In genomic region chr3:122514123-122515019, GRCh38 we compare ENCODE assay signal across 8 cellular contexts. TPM values are rescaled to one million over a fixed set of nuclear protein-coding genes. Genes with fewer than 3 reads are reported as not detected.
DNase-seq lines count a peak whose midpoint lies in the region; ATAC-seq, FAIRE-seq and TF ChIP-seq lines count a peak whose summit lies in the region.

Gene KPNA1 (minus strand): TSS chr3:122514939. CDS start chr3:122496565, 18,374 bp downstream.

- H3K79me1 ChIP-seq in H1 (ENCODE audit: low read depth, low read length): peaks cover 2% of the 10 kb centered on the region; the same call in 1 of the 2 replicates
- H3K79me1 ChIP-seq in mesendoderm (ENCODE audit: low read length): no peaks in the 10 kb centered on the region

- H2BK5ac ChIP-seq in H1 (ENCODE audit: low read depth, low read length): peak within 1 kb of the TSS; percentile 80; the same call in 1 of the 2 replicates
- H2BK5ac ChIP-seq in mesendoderm (ENCODE audit: low read length): peak within 1 kb of the TSS; percentile 90

- H3K23me2 ChIP-seq in H1 (ENCODE audit: low read depth, low read length): peaks cover 7% of the 10 kb centered on the region

- H3K9me3 Mint-ChIP-seq in activated CD8-positive, alpha-beta memory T cell treated with anti-CD3 and anti-CD28 coated beads, Interleukin-2, amount 10 ng/mL, durations not matched to agents 7 days and 5 days (ENCODE audit: low read depth): no peaks in the 10 kb centered on the region

- CTCF ChIA-PET in activated CD8-positive, alpha-beta memory T cell treated with anti-CD3 and anti-CD28 coated beads, Interleukin-2, amount 10 ng/mL, durations not matched to agents 7 days and 5 days (lab: Charles Lee): interaction anchor here (0.7 to 1.6 kb wide), 8 partner anchors 13 to 166 kb away, joined by 3 to 6 read pairs (median 4); partner anchors contain the start of genes FAM162A, PARP14 and WDR5B
- CTCF ChIA-PET in H1 (lab: Charles Lee; ENCODE audit: partially characterized antibody): interaction anchor here (0.6 to 1.2 kb wide), 6 partner anchors 12 to 164 kb away, joined by 3 to 4 read pairs (median 3); no protein-coding TSS in a partner anchor

- H3K4me1 ChIP-seq in NT2/D1 (ENCODE audit: insufficient read depth, insufficient read length): peaks cover 1% of the 10 kb centered on the region
- peaks cover 0 to 10% (median 2%) of the 10 kb centered on the region in 4 experiments; a peak in 5 of 7 replicates for H3K4me1 ChIP-seq in H1 (replicated peaks in 1 of 4; ENCODE audit: control insufficient read depth in 3 of 4, insufficient read depth in 4 of 4, low read length in 3 of 4)
- no peaks in the 10 kb centered on the region for H3K4me1 ChIP-seq in mesendoderm (ENCODE audit: control insufficient read depth, low read depth, low read length)

- H3K27ac ChIP-seq in H1 (ENCODE audit: low read depth, low read length): peak within 1 kb of the TSS; percentile 66
- peak within 1 kb of the TSS; percentile 99 for H3K27ac ChIP-seq in mesendoderm (ENCODE audit: low read depth, low read length)

- H3K36me3 ChIP-seq in NT2/D1 (ENCODE audit: insufficient read depth, insufficient read length, low read length) (peaks cover 8% of the 10 kb centered on the region), H1 (ENCODE audit: control insufficient read depth in 2 of 4, insufficient read depth in 4 of 4, low read length in 3 of 4) (no peaks in the 10 kb centered on the region), mesendoderm (ENCODE audit: control insufficient read depth, insufficient read depth, low read length) (no peaks in the 10 kb centered on the region)

- peak within 1 kb of the TSS; percentile 62; the same call in 1 of the 2 replicates for H3K18ac ChIP-seq in H1 (ENCODE audit: extremely low read depth, low read length)
- peak within 1 kb of the TSS; percentile 97 for H3K18ac ChIP-seq in mesendoderm (ENCODE audit: low read length)

- peaks cover 5 to 13% of the 10 kb centered on the region in 2 experiments for H4K20me1 ChIP-seq in H1 (replicated peaks in 1 of 2; ENCODE audit: control insufficient read depth in 1 of 2, insufficient read depth in 2 of 2, low read length in 2 of 2)

- H3K14ac ChIP-seq in H1 (ENCODE audit: insufficient read length): no peak within 1 kb of the TSS

- 1% methylated on average over 68 of the region's 109 CpGs; no CpG with 5 or more reads in 1 of the 2 experiments for WGBS in H1 (ENCODE audit: extremely low coverage in 1 of 2, insufficient coverage in 1 of 2, insufficient read length in 1 of 2, insufficient replicate concordance in 2 of 2, low coverage in 1 of 2, low lambda C conversion rate in 2 of 2, missing lambda C conversion rate in 1 of 2), 2 experiments
- no CpG with 5 or more reads among the region's 109 CpGs for WGBS in mesendoderm (ENCODE audit: extremely low coverage, insufficient coverage, low lambda C conversion rate)

- H3K4me2 ChIP-seq in H1 (ENCODE audit: insufficient read depth in 1 of 2, low read depth in 2 of 2, low read length in 2 of 2) (peak within 1 kb of the TSS; percentile 70 to 83), mesendoderm (ENCODE audit: low read length) (peak within 1 kb of the TSS; percentile 58)

- no peak within 1 kb of the TSS for H3K4ac ChIP-seq in H1 (replicated peaks; ENCODE audit: insufficient read length, low read depth, low read length)
- H3K4ac ChIP-seq in mesendoderm (ENCODE audit: low read depth, low read length): peak within 1 kb of the TSS; percentile 39

- H4K5ac ChIP-seq in H1 (ENCODE audit: insufficient read length, low read depth, low read length) (peak within 1 kb of the TSS; percentile 95), mesendoderm (ENCODE audit: low read length) (peak within 1 kb of the TSS; percentile 33)

- H3K27me3 ChIP-seq in NT2/D1 (ENCODE audit: insufficient read depth, insufficient read length) (no peaks in the 10 kb centered on the region), H1 (replicated peaks in 1 of 4; ENCODE audit: control insufficient read depth in 3 of 4, extremely low read depth in 1 of 4, insufficient read depth in 3 of 4, low read length in 3 of 4) (no peaks in the 10 kb centered on the region), mesendoderm (ENCODE audit: insufficient read depth, low read length, poor library complexity) (no peaks in the 10 kb centered on the region)

- peak within 1 kb of the TSS; percentile 75 for H3K27ac Mint-ChIP-seq in activated CD8-positive, alpha-beta memory T cell treated with anti-CD3 and anti-CD28 coated beads, Interleukin-2, amount 10 ng/mL, durations not matched to agents 7 days and 5 days

- H3K4me1 Mint-ChIP-seq in activated CD8-positive, alpha-beta memory T cell treated with anti-CD3 and anti-CD28 coated beads, Interleukin-2, amount 10 ng/mL, durations not matched to agents 7 days and 5 days: peaks cover 30% of the 10 kb centered on the region

- 0 out of 2 replicates have a peak within 1 kb of the TSS, but pooled peaks have one; percentile 76 for H2BK20ac ChIP-seq in H1 (ENCODE audit: low read length)

- peak within 1 kb of the TSS; percentile 99 for H2AFZ ChIP-seq in H1 (ENCODE audit: low read length)

- DNase-seq in COR-L47 (lab: John Stamatoyannopoulos, UW) (peak; percentile 92), HT-29 (ENCODE audit: low spot score) (peak; percentile 92), NT2/D1 (ENCODE audit: low read depth, low spot score) (peak; percentile 90), H1 (ENCODE audit: low read depth in 1 of 2, low spot score in 2 of 2) (peak in 1 of 2 experiments; percentile 87), mesendoderm (peak; percentile 93)
- DNase-seq in activated CD8-positive, alpha-beta memory T cell treated with anti-CD3 and anti-CD28 coated beads, Interleukin-2, amount 10 ng/mL, durations not matched to agents 7 days and 5 days: peak; percentile 91
- peak; percentile 84 for DNase-seq in stimulated activated CD8-positive, alpha-beta memory T cell treated with anti-CD3 and anti-CD28 coated beads, Interleukin-12 subunit alpha, Interleukin-12 subunit beta, amount 100 ng/mL, for 4 hours (ENCODE audit: low read depth)

- H2BK120ac ChIP-seq in H1 (replicated peaks; ENCODE audit: low read depth, low read length): no peak within 1 kb of the TSS
- no peak within 1 kb of the TSS for H2BK120ac ChIP-seq in mesendoderm (ENCODE audit: low read depth, low read length)

- TF ChIP-seq RAD21 in H1 (IDR thresholded peaks at IDR 0.05 in 1 of 2, conservative IDR thresholded peaks at IDR 0.05 in 1 of 2; ENCODE audit: low read depth in 2 of 2, low read length in 2 of 2): no peak

- POLR2A ChIA-PET in H1 (lab: Charles Lee; ENCODE audit: partially characterized antibody): interaction anchor here (0.7 to 2.5 kb wide), 11 partner anchors 8 to 155 kb away, joined by 3 to 10 read pairs (median 3); partner anchors contain the start of genes DTX3L, FAM162A, PARP9 and WDR5B

- H3K23ac ChIP-seq in H1 (ENCODE audit: insufficient read length): no peak within 1 kb of the TSS
- no peak within 1 kb of the TSS for H3K23ac ChIP-seq in mesendoderm (ENCODE audit: low read length)

- H3K9me3 ChIP-seq in NT2/D1 (ENCODE audit: insufficient read depth, low read length) (no peaks in the 10 kb centered on the region), H1 (ENCODE audit: insufficient read depth in 2 of 2, low read depth in 1 of 2, low read length in 1 of 2) (no peaks in the 10 kb centered on the region)

- no peak for TF ChIP-seq CTCF in H1 (IDR thresholded peaks at IDR 0.05; ENCODE audit: control extremely low read depth in 1 of 3, insufficient read depth in 1 of 3, low read depth in 1 of 3, low read length in 3 of 3)

- H2AK5ac ChIP-seq in H1 (ENCODE audit: low read depth, low read length) (no peak within 1 kb of the TSS), mesendoderm (ENCODE audit: low read length) (no peak within 1 kb of the TSS)

- peak within 1 kb of the TSS; percentile 94 for H4K8ac ChIP-seq in H1 (ENCODE audit: extremely low read depth, insufficient read depth, low read length)
- no peak within 1 kb of the TSS for H4K8ac ChIP-seq in mesendoderm (ENCODE audit: low read depth, low read length)

- H2BK12ac ChIP-seq in H1 (ENCODE audit: low read depth, low read length): no peak within 1 kb of the TSS

- H3K9ac ChIP-seq in NT2/D1 (ENCODE audit: insufficient read length, low read depth): peak within 1 kb of the TSS; percentile 94
- peak within 1 kb of the TSS; percentile 65 to 92 (median 76) for H3K9ac ChIP-seq in H1 (replicated peaks in 1 of 4; ENCODE audit: extremely low read depth in 1 of 4, low read depth in 3 of 4, low read length in 3 of 4)
- H3K9ac ChIP-seq in mesendoderm (ENCODE audit: low read length): peak within 1 kb of the TSS; percentile 93

- peak within 1 kb of the TSS; percentile 78 for H3K4me3 ChIP-seq in NT2/D1 (ENCODE audit: insufficient read length, low read depth)
- H3K4me3 ChIP-seq in H1 (ENCODE audit: extremely low read depth in 1 of 4, insufficient read depth in 2 of 4, low read depth in 3 of 4, low read length in 4 of 4): peak within 1 kb of the TSS; percentile 85 to 93 (median 90)
- peak within 1 kb of the TSS; percentile 94 for H3K4me3 ChIP-seq in mesendoderm (ENCODE audit: low read length)

- peak within 1 kb of the TSS; percentile 79 for H3K4me3 Mint-ChIP-seq in activated CD8-positive, alpha-beta memory T cell treated with anti-CD3 and anti-CD28 coated beads, Interleukin-2, amount 10 ng/mL, durations not matched to agents 7 days and 5 days

- peak within 1 kb of the TSS; percentile 92 for H3K56ac ChIP-seq in H1 (replicated peaks; ENCODE audit: insufficient read length, low read depth, low read length)
- peak within 1 kb of the TSS; percentile 96 for H3K56ac ChIP-seq in mesendoderm (ENCODE audit: low read length)

- peaks cover 2% of the 10 kb centered on the region for H3K27me3 Mint-ChIP-seq in activated CD8-positive, alpha-beta memory T cell treated with anti-CD3 and anti-CD28 coated beads, Interleukin-2, amount 10 ng/mL, durations not matched to agents 7 days and 5 days

- peak in 1 of 2 experiments; percentile 2; a peak in 1 of 3 replicates for TF ChIP-seq EP300 in H1 (IDR thresholded peaks at IDR 0.05; ENCODE audit: borderline replicate concordance in 1 of 2, low read depth in 2 of 2, low read length in 2 of 2)

- peaks cover 9% of the 10 kb centered on the region for H3K36me3 Mint-ChIP-seq in activated CD8-positive, alpha-beta memory T cell treated with anti-CD3 and anti-CD28 coated beads, Interleukin-2, amount 10 ng/mL, durations not matched to agents 7 days and 5 days

- peak; percentile 45 for FAIRE-seq in H1 (lab: Jason Lieb, UNC)

- H4K91ac ChIP-seq in H1 (replicated peaks; ENCODE audit: insufficient read length, low read length): peak within 1 kb of the TSS; percentile 82

- peak; percentile 70 to 88 for TF ChIP-seq POLR2A in H1 (IDR thresholded peaks at IDR 0.05; ENCODE audit: control extremely low read depth in 1 of 2, low read depth in 2 of 2, low read length in 2 of 2)

- H2BK15ac ChIP-seq in H1 (ENCODE audit: low read length): 0 out of 2 replicates have a peak within 1 kb of the TSS, but pooled peaks have one; percentile 26
- H2BK15ac ChIP-seq in mesendoderm (replicated peaks; ENCODE audit: low read depth): no peak within 1 kb of the TSS

- peak; percentile 75 for ATAC-seq in GM21360 (IDR thresholded peaks at IDR 0.05; ENCODE audit: unreplicated experiment)
- peak; percentile 96 for ATAC-seq in activated CD8-positive, alpha-beta memory T cell treated with anti-CD3 and anti-CD28 coated beads, Interleukin-2, amount 10 ng/mL, durations not matched to agents 7 days and 5 days

- H3K79me2 ChIP-seq in H1 (ENCODE audit: control insufficient read depth in 1 of 2, insufficient read depth in 2 of 2, low read length in 2 of 2): peaks cover 9 to 48% of the 10 kb centered on the region in 2 experiments; a peak in 3 of 4 replicates
- peaks cover 38% of the 10 kb centered on the region for H3K79me2 ChIP-seq in mesendoderm (ENCODE audit: control insufficient read depth, insufficient read depth, low read length)

RNA-seq across cellular contexts. Expression of gene KPNA1, which starts in this region (rescaled TPM):
- total RNA-seq in HT-29 (2014; rRNA removed; shearing (Covaris generic)): 26.4 and 26.9 TPM in 2 replicates
- total RNA-seq in activated CD8-positive, alpha-beta memory T cell treated with anti-CD3 and anti-CD28 coated beads, Interleukin-2, amount 10 ng/mL, durations not matched to agents 7 days and 5 days: 10 to 100 TPM; 45.2 to 65.6 TPM
- total RNA-seq in H1 (2021; fragmentation: NEBNext Ultra II Directional; extraction: Animal tissue kit (Norgen Biotek cat#: 25700)): 59.0 and 63.0 TPM in 2 replicates
- 12.2 and 14.8 TPM in 2 replicates for polyA plus RNA-seq in H1 (2011; rRNA removed)
- 18.2 TPM for polyA plus RNA-seq in H1 (2011; cell fraction: cytosol; rRNA removed)
- polyA plus RNA-seq in H1 (2011; cell fraction: nucleus; rRNA removed): 17.5 TPM
- polyA plus RNA-seq in H1 (2012, experiment 1 of 2): 20.4 to 34.8 TPM (median 24.6 TPM) in 4 replicates
- polyA plus RNA-seq in H1 (2012, experiment 2 of 2): 2.1 TPM
- 19.9 TPM for polyA plus RNA-seq in H1 (2013, experiment 1 of 2)
- polyA plus RNA-seq in H1 (2013, experiment 2 of 2): 21.0 TPM
- 38.1 and 61.2 TPM in 2 replicates for polyA minus RNA-seq in H1 (2011; rRNA and poly(A)+ RNA removed)
- 18.4 TPM for polyA minus RNA-seq in H1 (2011; cell fraction: cytosol; rRNA and poly(A)+ RNA removed)
- 24.2 TPM for polyA minus RNA-seq in H1 (2011; cell fraction: nucleus; rRNA and poly(A)+ RNA removed)
- 41.4 TPM for polyA plus RNA-seq in mesendoderm (2013, experiment 1 of 2)
- polyA plus RNA-seq in mesendoderm (2013, experiment 2 of 2): 41.0 TPM
